Comparison of ENCODE assay signal across 1 cellular context in genomic region chr18:3538954-3539617, GRCh38.
TF ChIP-seq lines count a peak whose summit lies in the region.

No MANE protein-coding gene starts in this region.

TF ChIP-seq in K562, 482 proteins besides CTCF, POLR2A, EP300 and RAD21:
- TF ChIP-seq PKNOX1 (IDR thresholded peaks at IDR 0.05): peak; percentile 58
- no peak for TF ChIP-seq SMC3 (conservative IDR thresholded peaks at IDR 0.05; ENCODE audit: insufficient read depth, low read depth, low read length)
- no peak for TF ChIP-seq ZNF518B (CRISPR knock-in tag; IDR thresholded peaks at IDR 0.05)
- no peak for TF ChIP-seq ILF3 (IDR thresholded peaks at IDR 0.05; ENCODE audit: borderline replicate concordance)
- TF ChIP-seq SRSF3 (IDR thresholded peaks at IDR 0.05; ENCODE audit: insufficient read depth, low read length): no peak
- no peak for TF ChIP-seq RNF2 (IDR thresholded peaks at IDR 0.05)
- no peak for TF ChIP-seq PBX2 (CRISPR knock-in tag; IDR thresholded peaks at IDR 0.05; ENCODE audit: low read depth)
- peak; percentile 74 for TF ChIP-seq PBX2 (tag; conservative IDR thresholded peaks at IDR 0.05; ENCODE audit: low read depth)
- no peak for TF ChIP-seq ZBTB5 (IDR thresholded peaks at IDR 0.05)
- peak; percentile 55 for TF ChIP-seq MEIS2 (IDR thresholded peaks at IDR 0.05; ENCODE audit: partially characterized antibody)
- no peak for TF ChIP-seq ZBTB43 (CRISPR knock-in tag; IDR thresholded peaks at IDR 0.05)
- no peak for TF ChIP-seq TAF1 (IDR thresholded peaks at IDR 0.05; ENCODE audit: control insufficient read depth, extremely low read depth, insufficient read depth, low read length, severe bottlenecking)
- TF ChIP-seq DIDO1 (tag; IDR thresholded peaks at IDR 0.05; ENCODE audit: low read depth): no peak
- TF ChIP-seq ZNF780A (CRISPR knock-in tag; IDR thresholded peaks at IDR 0.05): no peak
- TF ChIP-seq ZMIZ1 (IDR thresholded peaks at IDR 0.05; ENCODE audit: low read depth in 2 of 2, low read length in 2 of 2): no peak
- TF ChIP-seq TEAD2 (tag; IDR thresholded peaks at IDR 0.05): no peak
- no peak for TF ChIP-seq TARDBP (IDR thresholded peaks at IDR 0.05)
- TF ChIP-seq FOSL1 (tag; conservative IDR thresholded peaks at IDR 0.05): no peak
- TF ChIP-seq SMAD4 (CRISPR knock-in tag; conservative IDR thresholded peaks at IDR 0.05): no peak
- TF ChIP-seq CREB5 (CRISPR knock-in tag; IDR thresholded peaks at IDR 0.05): no peak
